1 cellular context compared by ENCODE assay signal in genomic region chr5:80182802-80183645, GRCh38.
TF ChIP-seq lines count a peak whose summit lies in the region.

No MANE protein-coding gene starts in this region.

TF ChIP-seq in H1, 55 proteins besides CTCF, POLR2A, EP300 and RAD21 (continued from another document):
- TF ChIP-seq CHD7 (IDR thresholded peaks at IDR 0.05; ENCODE audit: insufficient replicate concordance, low read length) (no peak), CHD2 (IDR thresholded peaks at IDR 0.05; ENCODE audit: low read length) (no peak), POLR2AphosphoS5 (IDR thresholded peaks at IDR 0.05; ENCODE audit: low read depth, low read length) (0 out of 2 replicates have a peak, but pooled peaks have one; percentile 24), ASH2L (IDR thresholded peaks at IDR 0.05; ENCODE audit: low read length) (peak; percentile 21), HDAC2 (IDR thresholded peaks at IDR 0.05; ENCODE audit: borderline replicate concordance in 1 of 2, low read depth in 2 of 2, low read length in 2 of 2) (no peak), YY1 (IDR thresholded peaks at IDR 0.05; ENCODE audit: low read depth, low read length) (0 out of 2 replicates have a peak, but pooled peaks have one; percentile 53), HDAC6 (IDR thresholded peaks at IDR 0.05; ENCODE audit: low read depth, low read length) (no peak), TAF1 (IDR thresholded peaks at IDR 0.05; ENCODE audit: low read depth, low read length) (peak; percentile 37; the same call in 1 of the 2 replicates)
